In the genomic region with DNA sequence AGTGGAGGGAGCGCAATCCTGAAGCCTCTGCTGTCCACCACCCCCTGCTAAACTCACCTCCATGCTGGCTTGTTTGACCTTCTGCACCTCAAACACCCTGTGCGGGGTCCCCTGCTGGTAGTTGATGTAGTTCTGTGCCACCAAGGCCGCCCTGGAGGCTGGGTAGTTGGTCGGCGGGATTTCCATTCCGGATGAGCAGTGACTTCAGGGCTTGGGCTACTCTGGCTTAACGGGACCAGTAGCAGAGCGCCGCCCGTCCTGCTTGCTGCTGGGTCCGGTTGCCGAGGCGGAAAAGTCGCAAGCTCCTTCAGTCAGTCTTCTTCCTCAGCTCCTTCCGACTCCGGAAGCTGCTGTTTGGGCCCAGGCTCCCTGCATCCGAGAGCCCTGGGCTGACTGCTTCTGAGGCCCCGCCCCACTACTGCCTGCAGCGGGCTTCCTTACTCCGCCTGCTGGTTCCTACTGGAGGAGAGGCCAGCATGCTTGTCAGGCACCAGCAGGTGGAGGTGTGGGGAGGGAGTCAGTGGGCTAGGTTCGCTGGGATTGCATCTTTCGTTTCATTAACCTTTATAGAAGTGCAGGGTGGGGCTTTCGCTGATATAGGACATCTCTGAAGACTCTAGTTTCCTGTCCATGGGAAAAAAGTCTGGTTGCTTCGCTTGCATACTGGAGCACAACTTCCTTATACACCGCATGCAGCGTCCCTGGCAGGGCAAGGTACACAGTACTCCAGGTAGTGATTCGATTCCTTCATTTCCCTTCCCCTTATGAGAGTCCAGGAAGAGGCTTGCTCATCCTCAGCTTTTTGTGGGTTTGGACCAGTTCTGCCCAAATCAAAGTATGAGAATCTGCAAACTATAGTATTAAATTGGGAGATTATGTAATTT, we compare ENCODE assay signal across 8 cellular contexts. TPM values are rescaled to one million over a fixed set of nuclear protein-coding genes. Genes with fewer than 3 reads are reported as not detected.
DNase-seq lines count a peak whose midpoint lies in the region; ATAC-seq and TF ChIP-seq lines count a peak whose summit lies in the region.

A gene with protein sequence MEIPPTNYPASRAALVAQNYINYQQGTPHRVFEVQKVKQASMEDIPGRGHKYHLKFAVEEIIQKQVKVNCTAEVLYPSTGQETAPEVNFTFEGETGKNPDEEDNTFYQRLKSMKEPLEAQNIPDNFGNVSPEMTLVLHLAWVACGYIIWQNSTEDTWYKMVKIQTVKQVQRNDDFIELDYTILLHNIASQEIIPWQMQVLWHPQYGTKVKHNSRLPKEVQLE (minus strand): TSS at position 356 of the 884 bp plus-strand sequence. CDS start 170 bp downstream, at position 186.

- ATAC-seq in HG02981 (IDR thresholded peaks at IDR 0.05; ENCODE audit: unreplicated experiment) = peak; percentile 99
- ATAC-seq in RWPE2 (ENCODE audit: low read depth) = peak; percentile 100
- peak; percentile 90 for ATAC-seq in thoracic aorta (ENCODE audit: insufficient number of reproducible peaks, low FRiP score, low read depth)

- H2AFZ ChIP-seq in osteoblast (ENCODE audit: low read length) = peak within 1 kb of the TSS; percentile 67

- H3K9me3 Mint-ChIP-seq in activated naive CD8-positive, alpha-beta T cell treated with anti-CD3 and anti-CD28 coated beads for 36 hours = no peaks in the 10 kb centered on the region
- peaks cover 2% of the 10 kb centered on the region for H3K9me3 Mint-ChIP-seq in glutamatergic neuron (ENCODE audit: unreplicated experiment)

- TF ChIP-seq CTCF in RWPE2 (IDR thresholded peaks at IDR 0.05; ENCODE audit: poor library complexity, severe bottlenecking) (peak; percentile 79), glutamatergic neuron (IDR thresholded peaks at IDR 0.05; ENCODE audit: partially characterized antibody, unreplicated experiment) (peak; percentile 21), osteoblast (IDR thresholded peaks at IDR 0.05; ENCODE audit: extremely low read depth, low read depth, low read length) (peak; percentile 65), thoracic aorta (IDR thresholded peaks at IDR 0.05) (no peak)

- H3K27ac Mint-ChIP-seq in activated naive CD8-positive, alpha-beta T cell treated with anti-CD3 and anti-CD28 coated beads for 36 hours = peak within 1 kb of the TSS; percentile 87
- peak within 1 kb of the TSS; percentile 43 for H3K27ac Mint-ChIP-seq in glutamatergic neuron (ENCODE audit: unreplicated experiment)

- H3K36me3 ChIP-seq in RWPE2 (ENCODE audit: low read depth) (peaks cover 37% of the 10 kb centered on the region), osteoblast (ENCODE audit: insufficient read depth, low read length) (peaks cover 27% of the 10 kb centered on the region), thoracic aorta (peaks cover 4% of the 10 kb centered on the region)

- peaks cover 13% of the 10 kb centered on the region for H3K4me1 Mint-ChIP-seq in activated naive CD8-positive, alpha-beta T cell treated with anti-CD3 and anti-CD28 coated beads for 36 hours
- H3K4me1 Mint-ChIP-seq in glutamatergic neuron (ENCODE audit: low read depth, unreplicated experiment) = no peaks in the 10 kb centered on the region

- peak within 1 kb of the TSS; percentile 86 for H3K4me2 ChIP-seq in osteoblast (ENCODE audit: insufficient read depth, low read length)

- H3K27me3 Mint-ChIP-seq in activated naive CD8-positive, alpha-beta T cell treated with anti-CD3 and anti-CD28 coated beads for 36 hours = no peaks in the 10 kb centered on the region
- no peaks in the 10 kb centered on the region for H3K27me3 Mint-ChIP-seq in glutamatergic neuron (ENCODE audit: unreplicated experiment)

- H3K4me1 ChIP-seq in RWPE2 (ENCODE audit: insufficient read depth, poor library complexity, severe bottlenecking) (no peaks in the 10 kb centered on the region), osteoblast (ENCODE audit: insufficient read depth, low read length) (peaks cover 39% of the 10 kb centered on the region), thoracic aorta (ENCODE audit: control insufficient read depth in 1 of 2, low read depth in 2 of 2) (peaks cover 0 to 8% of the 10 kb centered on the region in 2 donors)

- peak within 1 kb of the TSS; percentile 91 for H3K4me3 Mint-ChIP-seq in activated naive CD8-positive, alpha-beta T cell treated with anti-CD3 and anti-CD28 coated beads for 36 hours
- peak within 1 kb of the TSS; percentile 89 for H3K4me3 Mint-ChIP-seq in glutamatergic neuron (ENCODE audit: unreplicated experiment)

- H3K4me3 ChIP-seq in RWPE2 (ENCODE audit: severe bottlenecking) = peak within 1 kb of the TSS; percentile 35
- peak within 1 kb of the TSS; percentile 80 for H3K4me3 ChIP-seq in osteoblast (ENCODE audit: insufficient read depth, low read length)
- H3K4me3 ChIP-seq in thoracic aorta = peak within 1 kb of the TSS; percentile 82

- H3K27ac ChIP-seq in RWPE2 (ENCODE audit: poor library complexity, severe bottlenecking) (peak within 1 kb of the TSS; percentile 28), osteoblast (ENCODE audit: low read depth, low read length) (peak within 1 kb of the TSS; percentile 76), thoracic aorta (peak within 1 kb of the TSS in 1 of 2 donors; percentile 67)

- peaks cover 5% of the 10 kb centered on the region for H4K20me1 ChIP-seq in osteoblast (ENCODE audit: insufficient read depth, low read length)

- H3K27me3 ChIP-seq in RWPE2 (ENCODE audit: insufficient read depth, poor library complexity, severe bottlenecking) (no peaks in the 10 kb centered on the region), osteoblast (ENCODE audit: insufficient read depth, low read length) (no peaks in the 10 kb centered on the region), thoracic aorta (replicated peaks; ENCODE audit: insufficient read depth) (no peaks in the 10 kb centered on the region)

- H3K36me3 Mint-ChIP-seq in activated naive CD8-positive, alpha-beta T cell treated with anti-CD3 and anti-CD28 coated beads for 36 hours = peaks cover 23% of the 10 kb centered on the region
- no peaks in the 10 kb centered on the region for H3K36me3 Mint-ChIP-seq in glutamatergic neuron (ENCODE audit: unreplicated experiment)

- peaks cover 43% of the 10 kb centered on the region for H3K79me2 ChIP-seq in osteoblast (ENCODE audit: insufficient read depth, low read length)

- DNase-seq in NCI-H2029 treated with DMSO at 0.1 percent for 48 hours (lab: John Stamatoyannopoulos, UW) (peak; percentile 16), NCI-H2029 (lab: John Stamatoyannopoulos, UW) (no peak), RWPE2 (ENCODE audit: low spot score) (peak; percentile 90), glutamatergic neuron (peak; percentile 82), osteoblast (ENCODE audit: insufficient read length, low spot score, missing footprints) (peak; percentile 87), thoracic aorta (ENCODE audit: low spot score) (peak; percentile 33)
- DNase-seq in activated naive CD8-positive, alpha-beta T cell treated with anti-CD3 and anti-CD28 coated beads for 36 hours = peak; percentile 83

- H3K9me3 ChIP-seq in RWPE2 (ENCODE audit: severe bottlenecking) = no peaks in the 10 kb centered on the region
- H3K9me3 ChIP-seq in osteoblast (ENCODE audit: low read depth, low read length) = no peaks in the 10 kb centered on the region
- no peaks in the 10 kb centered on the region for H3K9me3 ChIP-seq in thoracic aorta

RNA-seq across cellular contexts. Expression of the gene that starts here (rescaled TPM):
- total RNA-seq in activated naive CD8-positive, alpha-beta T cell treated with anti-CD3 and anti-CD28 coated beads for 36 hours = 1 to 10 TPM; 7.6 to 8.2 TPM
- total RNA-seq in glutamatergic neuron (ENCODE audit: unreplicated experiment) = 1.2 TPM
- 96.9 and 114 TPM in 2 replicates for total RNA-seq in osteoblast
- total RNA-seq in thoracic aorta = 10 to 100 TPM; 14.9 to 32.2 TPM
